Comparison of ENCODE assay signal across 20 cellular contexts in the genomic region with DNA sequence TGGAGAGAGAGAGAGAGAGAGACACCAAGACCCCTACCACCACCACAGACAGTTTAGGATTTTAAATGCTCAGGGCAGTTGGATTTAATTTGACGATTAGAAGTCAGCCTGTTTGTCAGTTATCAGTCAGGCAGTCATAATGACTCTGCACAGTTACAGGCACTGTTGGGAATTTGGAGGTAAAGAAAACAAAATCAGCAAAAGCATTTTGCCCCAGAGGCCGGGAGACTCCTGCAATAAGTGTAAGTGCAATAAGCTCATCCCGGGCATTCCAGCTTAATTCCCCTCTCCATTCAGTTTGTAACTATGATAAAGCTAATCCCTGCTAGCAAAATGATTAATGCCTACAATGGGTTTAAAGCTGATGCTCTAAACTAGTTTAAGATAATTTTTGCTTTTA. TPM values are rescaled to one million over a fixed set of nuclear protein-coding genes. Genes with fewer than 3 reads are reported as not detected.
DNase-seq lines count a peak whose midpoint lies in the region; ATAC-seq and TF ChIP-seq lines count a peak whose summit lies in the region.
"Had no signal": no experiment of that assay in that cellular context is flagged by ENCODE, and none has a peak within 500 bp of the region (broad histone marks: within the 10 kb centered on the region; RNA-seq: fewer than 3 reads in every experiment).

No MANE protein-coding gene starts in this region.

- no peak overlapping the region for H2AFZ ChIP-seq in neural cell (ENCODE audit: low read depth, low read length)

- H3K27ac ChIP-seq in WERI-Rb-1 (peak overlapping the region; percentile 21), neural cell (ENCODE audit: low read length) (peak overlapping the region; percentile 47), caudate nucleus (ENCODE audit: low read depth, low read length) (no peak overlapping the region), ovary (no peak overlapping the region)

- no peak overlapping the region for H3K4me2 ChIP-seq in neural cell (ENCODE audit: low read length)

- TF ChIP-seq POLR2A in ovary (IDR thresholded peaks at IDR 0.05): no peak

- TF ChIP-seq CTCF in WERI-Rb-1 (IDR thresholded peaks at IDR 0.05; ENCODE audit: low read depth, low read length) (no peak), neural cell (IDR thresholded peaks at IDR 0.05; ENCODE audit: poor library complexity, severe bottlenecking) (no peak), ovary (IDR thresholded peaks at IDR 0.05) (no peak)

- WGBS in ovary, 3 donors: 85 to 91% (median 88%) methylated on average over 3 of the region's 3 CpGs

- H3K27me3 ChIP-seq in WERI-Rb-1 (ENCODE audit: insufficient read depth, low read depth, severe bottlenecking) (no peaks in the 10 kb centered on the region), neural cell (ENCODE audit: insufficient read depth, low read depth, low read length) (no peaks in the 10 kb centered on the region), ovary (no peaks in the 10 kb centered on the region)
- H3K27me3 ChIP-seq: MG63 had no signal

- intact Hi-C loops in ovary (cut with DNase I): loop anchor here in 1 of 4 donors (10.0 kb wide), 1 partner anchor 121 kb away; no protein-coding TSS in a partner anchor

- TF ChIP-seq EP300 in neural cell (conservative IDR thresholded peaks at IDR 0.05; ENCODE audit: poor library complexity, severe bottlenecking) (no peak), ovary (IDR thresholded peaks at IDR 0.05) (no peak)

- no peaks in the 10 kb centered on the region for H4K20me1 ChIP-seq in neural cell (ENCODE audit: insufficient read depth)

- H3K9me3 ChIP-seq in WERI-Rb-1 (ENCODE audit: severe bottlenecking) (no peaks in the 10 kb centered on the region), neural cell (ENCODE audit: low read length) (no peaks in the 10 kb centered on the region), ovary (no peaks in the 10 kb centered on the region)
- H3K9me3 ChIP-seq: MG63 had no signal

- H3K79me2 ChIP-seq in neural cell (replicated peaks; ENCODE audit: insufficient read depth, low read length): peaks cover 52% of the 10 kb centered on the region

- DNase-seq in Caki2 (ENCODE audit: low read depth): peak; percentile 51
- peak; percentile 93 for DNase-seq in NCI-H82 (lab: John Stamatoyannopoulos, UW)
- DNase-seq in WERI-Rb-1: peak; percentile 67
- no peak for DNase-seq in caudate nucleus (lab: John Stamatoyannopoulos, UW)
- no peak for DNase-seq in ovary
- DNase-seq in stimulated activated naive CD8-positive, alpha-beta T cell treated with anti-CD3 and anti-CD28 coated beads, Interleukin-15, Interleukin-2, amounts not matched to agents 100 U/mL and 50 U/mL, for 24 hours: no peak
- no peak for DNase-seq in NCI-H526 (lab: John Stamatoyannopoulos, UW)
- DNase-seq: ACHN; CD4-positive, alpha-beta T cell; GOT3; KG1; MG63; NCI-H1105; NCI-H187; NCI-H2171 treated with DMSO at 0.1 percent for 48 hours; NK-92 treated with Interleukin-12 subunit alpha and Interleukin-12 subunit beta, amount 100 ng/mL, for 24 hours; PC-3 had no signal

- H3K4me3 ChIP-seq in WERI-Rb-1 (ENCODE audit: low read depth, low read length): peak overlapping the region; percentile 1; the same call in 1 of the 2 replicates
- H3K4me3 ChIP-seq in neural cell (ENCODE audit: low read length): peak overlapping the region; percentile 14
- no peak overlapping the region for H3K4me3 ChIP-seq in ovary
- H3K4me3 ChIP-seq: MG63 had no signal

- no peaks in the 10 kb centered on the region for H3F3A ChIP-seq in neural cell (ENCODE audit: insufficient read depth, low read length, poor library complexity, severe bottlenecking)

- no peaks in the 10 kb centered on the region for H3K36me3 ChIP-seq in WERI-Rb-1
- H3K36me3 ChIP-seq in neural cell (ENCODE audit: insufficient read depth, low read length): peaks cover 5% of the 10 kb centered on the region
- H3K36me3 ChIP-seq in ovary: no peaks in the 10 kb centered on the region

- H3K9me2 ChIP-seq in neural cell (ENCODE audit: insufficient read depth, low read length): no peaks in the 10 kb centered on the region

- ATAC-seq in stimulated activated naive CD8-positive, alpha-beta T cell treated with anti-CD3 and anti-CD28 coated beads, Interleukin-15, Interleukin-2, amounts not matched to agents 100 U/mL and 50 U/mL, for 24 hours: no peak
- ATAC-seq: PC-3, Right ventricle myocardium inferior had no signal

- no peaks in the 10 kb centered on the region for H3K4me1 ChIP-seq in ovary (ENCODE audit: insufficient read depth)

- H3K9ac ChIP-seq in neural cell (ENCODE audit: low read length): no peak overlapping the region

- no peak for TF ChIP-seq RAD21 in neural cell (conservative IDR thresholded peaks at IDR 0.05)

- in situ Hi-C loops in Caki2 (cut with HindIII; ENCODE audit: low pct_unique_long_range_greater_than_20kb, low sequenced_read_pairs): loop anchor here (25.0 kb wide), 1 partner anchor 532 kb away; no protein-coding TSS in a partner anchor

TF ChIP-seq in neural cell, 6 proteins besides CTCF, POLR2A, EP300 and RAD21:
- TF ChIP-seq EZH2 (IDR thresholded peaks at IDR 0.05; ENCODE audit: borderline replicate concordance, insufficient read depth, low read length, poor library complexity, severe bottlenecking): no peak
- TF ChIP-seq MXI1 (conservative IDR thresholded peaks at IDR 0.05; ENCODE audit: poor library complexity, severe bottlenecking): no peak
- no peak for TF ChIP-seq TAF1 (IDR thresholded peaks at IDR 0.05; ENCODE audit: low read depth)
- TF ChIP-seq SMC3 (conservative IDR thresholded peaks at IDR 0.05; ENCODE audit: poor library complexity): no peak
- TF ChIP-seq, protein P1, sequence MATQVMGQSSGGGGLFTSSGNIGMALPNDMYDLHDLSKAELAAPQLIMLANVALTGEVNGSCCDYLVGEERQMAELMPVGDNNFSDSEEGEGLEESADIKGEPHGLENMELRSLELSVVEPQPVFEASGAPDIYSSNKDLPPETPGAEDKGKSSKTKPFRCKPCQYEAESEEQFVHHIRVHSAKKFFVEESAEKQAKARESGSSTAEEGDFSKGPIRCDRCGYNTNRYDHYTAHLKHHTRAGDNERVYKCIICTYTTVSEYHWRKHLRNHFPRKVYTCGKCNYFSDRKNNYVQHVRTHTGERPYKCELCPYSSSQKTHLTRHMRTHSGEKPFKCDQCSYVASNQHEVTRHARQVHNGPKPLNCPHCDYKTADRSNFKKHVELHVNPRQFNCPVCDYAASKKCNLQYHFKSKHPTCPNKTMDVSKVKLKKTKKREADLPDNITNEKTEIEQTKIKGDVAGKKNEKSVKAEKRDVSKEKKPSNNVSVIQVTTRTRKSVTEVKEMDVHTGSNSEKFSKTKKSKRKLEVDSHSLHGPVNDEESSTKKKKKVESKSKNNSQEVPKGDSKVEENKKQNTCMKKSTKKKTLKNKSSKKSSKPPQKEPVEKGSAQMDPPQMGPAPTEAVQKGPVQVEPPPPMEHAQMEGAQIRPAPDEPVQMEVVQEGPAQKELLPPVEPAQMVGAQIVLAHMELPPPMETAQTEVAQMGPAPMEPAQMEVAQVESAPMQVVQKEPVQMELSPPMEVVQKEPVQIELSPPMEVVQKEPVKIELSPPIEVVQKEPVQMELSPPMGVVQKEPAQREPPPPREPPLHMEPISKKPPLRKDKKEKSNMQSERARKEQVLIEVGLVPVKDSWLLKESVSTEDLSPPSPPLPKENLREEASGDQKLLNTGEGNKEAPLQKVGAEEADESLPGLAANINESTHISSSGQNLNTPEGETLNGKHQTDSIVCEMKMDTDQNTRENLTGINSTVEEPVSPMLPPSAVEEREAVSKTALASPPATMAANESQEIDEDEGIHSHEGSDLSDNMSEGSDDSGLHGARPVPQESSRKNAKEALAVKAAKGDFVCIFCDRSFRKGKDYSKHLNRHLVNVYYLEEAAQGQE (IDR thresholded peaks at IDR 0.05; ENCODE audit: borderline replicate concordance): no peak
- TF ChIP-seq POLR2AphosphoS5 (IDR thresholded peaks at IDR 0.05): no peak

RNA-seq across cellular contexts. Expression of a gene that starts 13.5 kb away (rescaled TPM):
- 49.8 and 69.8 TPM in 2 replicates for total RNA-seq in Caki2 (2014; rRNA removed; shearing (Covaris generic); ENCODE audit: low replicate concordance)
- polyA plus RNA-seq in neural cell (377 and 386 TPM in 2 replicates), ovary (10 to 100 TPM; 23.9 to 53.5 TPM)
- polyA minus RNA-seq in neural cell: 978 and 1,090 TPM in 2 replicates
- 10 to 100 TPM; 20.1 to 91.9 (median 56.5) TPM for total RNA-seq in ovary
- total RNA-seq: B cell had no signal

Comparison
In these comparisons a context has a peak if more than half of its experiments do, and no peak if none do; other contexts are left out.
1. DNase-seq: peak in Caki2 (single experiment), NCI-H82 (single experiment) and WERI-Rb-1 (single experiment); none in caudate nucleus (0 of 61), ovary (0 of 5), stimulated activated naive CD8-positive, alpha-beta T cell treated with anti-CD3 and anti-CD28 coated beads, Interleukin-15, Interleukin-2, amounts not matched to agents 100 U/mL and 50 U/mL, for 24 hours (single experiment) and NCI-H526 (0 of 2).
2. H3K27ac ChIP-seq: peak in WERI-Rb-1 (single experiment) and neural cell (single experiment); none in caudate nucleus (single experiment) and ovary (0 of 2).